Comparison of ENCODE assay signal across 1 cellular context in the genomic region with DNA sequence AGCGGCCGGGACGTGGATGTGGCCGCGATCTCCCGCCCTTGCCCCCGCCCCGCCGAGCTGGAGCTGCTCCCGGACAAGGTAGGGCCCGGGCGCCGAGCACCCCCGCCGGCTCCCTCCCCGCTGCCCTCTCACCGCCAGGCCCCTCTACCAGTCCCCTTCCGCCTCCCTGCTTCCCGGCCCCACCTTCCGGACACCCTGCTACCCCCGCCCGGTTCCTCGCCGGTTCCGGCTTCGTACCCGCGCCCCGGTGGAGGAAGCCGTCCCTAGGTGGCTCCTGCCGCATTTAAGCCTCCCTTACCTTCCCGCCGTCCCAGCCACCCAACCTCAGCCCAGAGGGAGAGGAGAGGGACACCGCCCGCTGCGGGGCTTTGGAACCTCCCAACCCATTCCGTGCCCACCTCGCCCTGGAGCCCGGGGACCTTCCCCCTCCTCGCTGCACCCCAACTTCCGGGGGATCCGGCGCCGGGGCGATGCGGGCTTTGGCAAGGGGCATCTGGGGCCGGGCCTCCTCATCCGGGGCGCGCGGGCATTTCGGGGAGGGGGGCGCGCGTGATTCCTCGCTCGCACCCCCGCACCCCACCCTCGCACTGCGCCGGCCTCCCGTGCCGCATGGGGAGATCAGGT.
TF ChIP-seq lines count a peak whose summit lies in the region.

No MANE protein-coding gene starts in this region.

TF ChIP-seq in HepG2, 621 proteins besides CTCF, POLR2A, EP300 and RAD21 (continued from another document and continues in another):
- TF ChIP-seq, protein P1, sequence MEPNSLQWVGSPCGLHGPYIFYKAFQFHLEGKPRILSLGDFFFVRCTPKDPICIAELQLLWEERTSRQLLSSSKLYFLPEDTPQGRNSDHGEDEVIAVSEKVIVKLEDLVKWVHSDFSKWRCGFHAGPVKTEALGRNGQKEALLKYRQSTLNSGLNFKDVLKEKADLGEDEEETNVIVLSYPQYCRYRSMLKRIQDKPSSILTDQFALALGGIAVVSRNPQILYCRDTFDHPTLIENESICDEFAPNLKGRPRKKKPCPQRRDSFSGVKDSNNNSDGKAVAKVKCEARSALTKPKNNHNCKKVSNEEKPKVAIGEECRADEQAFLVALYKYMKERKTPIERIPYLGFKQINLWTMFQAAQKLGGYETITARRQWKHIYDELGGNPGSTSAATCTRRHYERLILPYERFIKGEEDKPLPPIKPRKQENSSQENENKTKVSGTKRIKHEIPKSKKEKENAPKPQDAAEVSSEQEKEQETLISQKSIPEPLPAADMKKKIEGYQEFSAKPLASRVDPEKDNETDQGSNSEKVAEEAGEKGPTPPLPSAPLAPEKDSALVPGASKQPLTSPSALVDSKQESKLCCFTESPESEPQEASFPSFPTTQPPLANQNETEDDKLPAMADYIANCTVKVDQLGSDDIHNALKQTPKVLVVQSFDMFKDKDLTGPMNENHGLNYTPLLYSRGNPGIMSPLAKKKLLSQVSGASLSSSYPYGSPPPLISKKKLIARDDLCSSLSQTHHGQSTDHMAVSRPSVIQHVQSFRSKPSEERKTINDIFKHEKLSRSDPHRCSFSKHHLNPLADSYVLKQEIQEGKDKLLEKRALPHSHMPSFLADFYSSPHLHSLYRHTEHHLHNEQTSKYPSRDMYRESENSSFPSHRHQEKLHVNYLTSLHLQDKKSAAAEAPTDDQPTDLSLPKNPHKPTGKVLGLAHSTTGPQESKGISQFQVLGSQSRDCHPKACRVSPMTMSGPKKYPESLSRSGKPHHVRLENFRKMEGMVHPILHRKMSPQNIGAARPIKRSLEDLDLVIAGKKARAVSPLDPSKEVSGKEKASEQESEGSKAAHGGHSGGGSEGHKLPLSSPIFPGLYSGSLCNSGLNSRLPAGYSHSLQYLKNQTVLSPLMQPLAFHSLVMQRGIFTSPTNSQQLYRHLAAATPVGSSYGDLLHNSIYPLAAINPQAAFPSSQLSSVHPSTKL (CRISPR knock-in tag; IDR thresholded peaks at IDR 0.05): peak; percentile 19
- no peak for TF ChIP-seq GTF2F1 (IDR thresholded peaks at IDR 0.05; ENCODE audit: low read length)
- peak; percentile 91; the same call in 1 of the 2 replicates for TF ChIP-seq SNAI1 (CRISPR knock-in tag; IDR thresholded peaks at IDR 0.05; ENCODE audit: borderline replicate concordance)
- no peak for TF ChIP-seq FOXP1 (IDR thresholded peaks at IDR 0.05)
- no peak for TF ChIP-seq FOXP1 (CRISPR knock-in tag; IDR thresholded peaks at IDR 0.05)
- no peak for TF ChIP-seq LCORL (IDR thresholded peaks at IDR 0.05)
- TF ChIP-seq LCORL (CRISPR knock-in tag; IDR thresholded peaks at IDR 0.05): peak; percentile 64
- TF ChIP-seq, protein P2, sequence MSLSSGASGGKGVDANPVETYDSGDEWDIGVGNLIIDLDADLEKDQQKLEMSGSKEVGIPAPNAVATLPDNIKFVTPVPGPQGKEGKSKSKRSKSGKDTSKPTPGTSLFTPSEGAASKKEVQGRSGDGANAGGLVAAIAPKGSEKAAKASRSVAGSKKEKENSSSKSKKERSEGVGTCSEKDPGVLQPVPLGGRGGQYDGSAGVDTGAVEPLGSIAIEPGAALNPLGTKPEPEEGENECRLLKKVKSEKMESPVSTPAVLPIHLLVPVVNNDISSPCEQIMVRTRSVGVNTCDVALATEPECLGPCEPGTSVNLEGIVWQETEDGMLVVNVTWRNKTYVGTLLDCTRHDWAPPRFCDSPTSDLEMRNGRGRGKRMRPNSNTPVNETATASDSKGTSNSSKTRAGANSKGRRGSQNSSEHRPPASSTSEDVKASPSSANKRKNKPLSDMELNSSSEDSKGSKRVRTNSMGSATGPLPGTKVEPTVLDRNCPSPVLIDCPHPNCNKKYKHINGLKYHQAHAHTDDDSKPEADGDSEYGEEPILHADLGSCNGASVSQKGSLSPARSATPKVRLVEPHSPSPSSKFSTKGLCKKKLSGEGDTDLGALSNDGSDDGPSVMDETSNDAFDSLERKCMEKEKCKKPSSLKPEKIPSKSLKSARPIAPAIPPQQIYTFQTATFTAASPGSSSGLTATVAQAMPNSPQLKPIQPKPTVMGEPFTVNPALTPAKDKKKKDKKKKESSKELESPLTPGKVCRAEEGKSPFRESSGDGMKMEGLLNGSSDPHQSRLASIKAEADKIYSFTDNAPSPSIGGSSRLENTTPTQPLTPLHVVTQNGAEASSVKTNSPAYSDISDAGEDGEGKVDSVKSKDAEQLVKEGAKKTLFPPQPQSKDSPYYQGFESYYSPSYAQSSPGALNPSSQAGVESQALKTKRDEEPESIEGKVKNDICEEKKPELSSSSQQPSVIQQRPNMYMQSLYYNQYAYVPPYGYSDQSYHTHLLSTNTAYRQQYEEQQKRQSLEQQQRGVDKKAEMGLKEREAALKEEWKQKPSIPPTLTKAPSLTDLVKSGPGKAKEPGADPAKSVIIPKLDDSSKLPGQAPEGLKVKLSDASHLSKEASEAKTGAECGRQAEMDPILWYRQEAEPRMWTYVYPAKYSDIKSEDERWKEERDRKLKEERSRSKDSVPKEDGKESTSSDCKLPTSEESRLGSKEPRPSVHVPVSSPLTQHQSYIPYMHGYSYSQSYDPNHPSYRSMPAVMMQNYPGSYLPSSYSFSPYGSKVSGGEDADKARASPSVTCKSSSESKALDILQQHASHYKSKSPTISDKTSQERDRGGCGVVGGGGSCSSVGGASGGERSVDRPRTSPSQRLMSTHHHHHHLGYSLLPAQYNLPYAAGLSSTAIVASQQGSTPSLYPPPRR (CRISPR knock-in tag; IDR thresholded peaks at IDR 0.05; ENCODE audit: borderline replicate concordance): peak; percentile 47; the same call in 1 of the 2 replicates
- TF ChIP-seq, protein P3, sequence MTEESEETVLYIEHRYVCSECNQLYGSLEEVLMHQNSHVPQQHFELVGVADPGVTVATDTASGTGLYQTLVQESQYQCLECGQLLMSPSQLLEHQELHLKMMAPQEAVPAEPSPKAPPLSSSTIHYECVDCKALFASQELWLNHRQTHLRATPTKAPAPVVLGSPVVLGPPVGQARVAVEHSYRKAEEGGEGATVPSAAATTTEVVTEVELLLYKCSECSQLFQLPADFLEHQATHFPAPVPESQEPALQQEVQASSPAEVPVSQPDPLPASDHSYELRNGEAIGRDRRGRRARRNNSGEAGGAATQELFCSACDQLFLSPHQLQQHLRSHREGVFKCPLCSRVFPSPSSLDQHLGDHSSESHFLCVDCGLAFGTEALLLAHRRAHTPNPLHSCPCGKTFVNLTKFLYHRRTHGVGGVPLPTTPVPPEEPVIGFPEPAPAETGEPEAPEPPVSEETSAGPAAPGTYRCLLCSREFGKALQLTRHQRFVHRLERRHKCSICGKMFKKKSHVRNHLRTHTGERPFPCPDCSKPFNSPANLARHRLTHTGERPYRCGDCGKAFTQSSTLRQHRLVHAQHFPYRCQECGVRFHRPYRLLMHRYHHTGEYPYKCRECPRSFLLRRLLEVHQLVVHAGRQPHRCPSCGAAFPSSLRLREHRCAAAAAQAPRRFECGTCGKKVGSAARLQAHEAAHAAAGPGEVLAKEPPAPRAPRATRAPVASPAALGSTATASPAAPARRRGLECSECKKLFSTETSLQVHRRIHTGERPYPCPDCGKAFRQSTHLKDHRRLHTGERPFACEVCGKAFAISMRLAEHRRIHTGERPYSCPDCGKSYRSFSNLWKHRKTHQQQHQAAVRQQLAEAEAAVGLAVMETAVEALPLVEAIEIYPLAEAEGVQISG (CRISPR knock-in tag; IDR thresholded peaks at IDR 0.05): no peak; the same call in 1 of the 2 replicates
- TF ChIP-seq, protein P4, sequence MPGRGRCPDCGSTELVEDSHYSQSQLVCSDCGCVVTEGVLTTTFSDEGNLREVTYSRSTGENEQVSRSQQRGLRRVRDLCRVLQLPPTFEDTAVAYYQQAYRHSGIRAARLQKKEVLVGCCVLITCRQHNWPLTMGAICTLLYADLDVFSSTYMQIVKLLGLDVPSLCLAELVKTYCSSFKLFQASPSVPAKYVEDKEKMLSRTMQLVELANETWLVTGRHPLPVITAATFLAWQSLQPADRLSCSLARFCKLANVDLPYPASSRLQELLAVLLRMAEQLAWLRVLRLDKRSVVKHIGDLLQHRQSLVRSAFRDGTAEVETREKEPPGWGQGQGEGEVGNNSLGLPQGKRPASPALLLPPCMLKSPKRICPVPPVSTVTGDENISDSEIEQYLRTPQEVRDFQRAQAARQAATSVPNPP (CRISPR knock-in tag; IDR thresholded peaks at IDR 0.05): 0 out of 2 replicates have a peak, but pooled peaks have one; percentile 42
- peak; percentile 37; the same call in 1 of the 2 replicates for TF ChIP-seq ZKSCAN8 (CRISPR knock-in tag; IDR thresholded peaks at IDR 0.05; ENCODE audit: borderline replicate concordance)
- TF ChIP-seq, protein P5, sequence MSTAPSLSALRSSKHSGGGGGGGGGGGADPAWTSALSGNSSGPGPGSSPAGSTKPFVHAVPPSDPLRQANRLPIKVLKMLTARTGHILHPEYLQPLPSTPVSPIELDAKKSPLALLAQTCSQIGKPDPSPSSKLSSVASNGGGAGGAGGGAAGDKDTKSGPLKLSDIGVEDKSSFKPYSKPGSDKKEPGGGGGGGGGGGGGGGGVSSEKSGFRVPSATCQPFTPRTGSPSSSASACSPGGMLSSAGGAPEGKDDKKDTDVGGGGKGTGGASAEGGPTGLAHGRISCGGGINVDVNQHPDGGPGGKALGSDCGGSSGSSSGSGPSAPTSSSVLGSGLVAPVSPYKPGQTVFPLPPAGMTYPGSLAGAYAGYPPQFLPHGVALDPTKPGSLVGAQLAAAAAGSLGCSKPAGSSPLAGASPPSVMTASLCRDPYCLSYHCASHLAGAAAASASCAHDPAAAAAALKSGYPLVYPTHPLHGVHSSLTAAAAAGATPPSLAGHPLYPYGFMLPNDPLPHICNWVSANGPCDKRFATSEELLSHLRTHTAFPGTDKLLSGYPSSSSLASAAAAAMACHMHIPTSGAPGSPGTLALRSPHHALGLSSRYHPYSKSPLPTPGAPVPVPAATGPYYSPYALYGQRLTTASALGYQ (CRISPR knock-in tag; IDR thresholded peaks at IDR 0.05): no peak
- peak; percentile 87 for TF ChIP-seq HNRNPK (IDR thresholded peaks at IDR 0.05; ENCODE audit: low read depth, low read length, poor library complexity, severe bottlenecking)
- TF ChIP-seq SMAD1 (CRISPR knock-in tag; IDR thresholded peaks at IDR 0.05; ENCODE audit: borderline replicate concordance, low read depth): no peak
- peak; percentile 87; the same call in 1 of the 2 replicates for TF ChIP-seq PCBP1 (IDR thresholded peaks at IDR 0.05; ENCODE audit: borderline replicate concordance, low read depth, low read length)
- peak; percentile 91; the same call in 1 of the 2 replicates for TF ChIP-seq CAMTA2 (CRISPR knock-in tag; IDR thresholded peaks at IDR 0.05; ENCODE audit: borderline replicate concordance)
- no peak for TF ChIP-seq SP4 (CRISPR knock-in tag; IDR thresholded peaks at IDR 0.05)
- TF ChIP-seq ZSCAN25 (CRISPR knock-in tag; IDR thresholded peaks at IDR 0.05): 0 out of 2 replicates have a peak, but pooled peaks have one; percentile 10
- peak; percentile 35; the same call in 1 of the 2 replicates for TF ChIP-seq KMT2A (CRISPR knock-in tag; IDR thresholded peaks at IDR 0.05)
- TF ChIP-seq ZNF263 (CRISPR knock-in tag; IDR thresholded peaks at IDR 0.05): peak; percentile 57; the same call in 1 of the 2 replicates
- peak; percentile 42; the same call in 1 of the 2 replicates for TF ChIP-seq RXRB (CRISPR knock-in tag; IDR thresholded peaks at IDR 0.05; ENCODE audit: borderline replicate concordance)
- no peak; the same call in 1 of the 2 replicates for TF ChIP-seq TAF1 (CRISPR knock-in tag; IDR thresholded peaks at IDR 0.05)
- peak; percentile 58; the same call in 1 of the 2 replicates for TF ChIP-seq ZNF235 (CRISPR knock-in tag; IDR thresholded peaks at IDR 0.05; ENCODE audit: borderline replicate concordance)
- 0 out of 2 replicates have a peak, but pooled peaks have one; percentile 35 for TF ChIP-seq HOXA9 (CRISPR knock-in tag; IDR thresholded peaks at IDR 0.05; ENCODE audit: borderline replicate concordance)
- TF ChIP-seq KLF13 (CRISPR knock-in tag; IDR thresholded peaks at IDR 0.05): 0 out of 2 replicates have a peak, but pooled peaks have one; percentile 59
- TF ChIP-seq PAX8 (CRISPR knock-in tag; IDR thresholded peaks at IDR 0.05; ENCODE audit: borderline replicate concordance): peak; percentile 56; the same call in 1 of the 2 replicates
- TF ChIP-seq, protein P6, sequence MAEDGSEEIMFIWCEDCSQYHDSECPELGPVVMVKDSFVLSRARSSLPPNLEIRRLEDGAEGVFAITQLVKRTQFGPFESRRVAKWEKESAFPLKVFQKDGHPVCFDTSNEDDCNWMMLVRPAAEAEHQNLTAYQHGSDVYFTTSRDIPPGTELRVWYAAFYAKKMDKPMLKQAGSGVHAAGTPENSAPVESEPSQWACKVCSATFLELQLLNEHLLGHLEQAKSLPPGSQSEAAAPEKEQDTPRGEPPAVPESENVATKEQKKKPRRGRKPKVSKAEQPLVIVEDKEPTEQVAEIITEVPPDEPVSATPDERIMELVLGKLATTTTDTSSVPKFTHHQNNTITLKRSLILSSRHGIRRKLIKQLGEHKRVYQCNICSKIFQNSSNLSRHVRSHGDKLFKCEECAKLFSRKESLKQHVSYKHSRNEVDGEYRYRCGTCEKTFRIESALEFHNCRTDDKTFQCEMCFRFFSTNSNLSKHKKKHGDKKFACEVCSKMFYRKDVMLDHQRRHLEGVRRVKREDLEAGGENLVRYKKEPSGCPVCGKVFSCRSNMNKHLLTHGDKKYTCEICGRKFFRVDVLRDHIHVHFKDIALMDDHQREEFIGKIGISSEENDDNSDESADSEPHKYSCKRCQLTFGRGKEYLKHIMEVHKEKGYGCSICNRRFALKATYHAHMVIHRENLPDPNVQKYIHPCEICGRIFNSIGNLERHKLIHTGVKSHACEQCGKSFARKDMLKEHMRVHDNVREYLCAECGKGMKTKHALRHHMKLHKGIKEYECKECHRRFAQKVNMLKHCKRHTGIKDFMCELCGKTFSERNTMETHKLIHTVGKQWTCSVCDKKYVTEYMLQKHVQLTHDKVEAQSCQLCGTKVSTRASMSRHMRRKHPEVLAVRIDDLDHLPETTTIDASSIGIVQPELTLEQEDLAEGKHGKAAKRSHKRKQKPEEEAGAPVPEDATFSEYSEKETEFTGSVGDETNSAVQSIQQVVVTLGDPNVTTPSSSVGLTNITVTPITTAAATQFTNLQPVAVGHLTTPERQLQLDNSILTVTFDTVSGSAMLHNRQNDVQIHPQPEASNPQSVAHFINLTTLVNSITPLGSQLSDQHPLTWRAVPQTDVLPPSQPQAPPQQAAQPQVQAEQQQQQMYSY (CRISPR knock-in tag; IDR thresholded peaks at IDR 0.05): peak; percentile 61; the same call in 1 of the 2 replicates
- TF ChIP-seq ZFX (CRISPR knock-in tag; IDR thresholded peaks at IDR 0.05; ENCODE audit: low read depth): peak; percentile 36
- peak; percentile 71; the same call in 1 of the 2 replicates for TF ChIP-seq BORCS8-MEF2B (CRISPR knock-in tag; IDR thresholded peaks at IDR 0.05)
- no peak for TF ChIP-seq ISX (CRISPR knock-in tag; conservative IDR thresholded peaks at IDR 0.05)
- TF ChIP-seq ZNF317 (CRISPR knock-in tag; IDR thresholded peaks at IDR 0.05): peak; percentile 79
- 0 out of 2 replicates have a peak, but pooled peaks have one; percentile 1 for TF ChIP-seq DNMT1 (CRISPR knock-in tag; IDR thresholded peaks at IDR 0.05)
- peak; percentile 80; the same call in 1 of the 2 replicates for TF ChIP-seq ZNF776 (CRISPR knock-in tag; IDR thresholded peaks at IDR 0.05)
- TF ChIP-seq ARNT2 (CRISPR knock-in tag; IDR thresholded peaks at IDR 0.05; ENCODE audit: low read depth): no peak
- 0 out of 2 replicates have a peak, but pooled peaks have one; percentile 28 for TF ChIP-seq HNRNPUL1 (IDR thresholded peaks at IDR 0.05; ENCODE audit: low read depth, low read length)
- TF ChIP-seq YEATS4 (CRISPR knock-in tag; IDR thresholded peaks at IDR 0.05; ENCODE audit: borderline replicate concordance): 0 out of 2 replicates have a peak, but pooled peaks have one; percentile 21
- no peak for TF ChIP-seq ZNF678 (CRISPR knock-in tag; IDR thresholded peaks at IDR 0.05)
- TF ChIP-seq SAP130 (CRISPR knock-in tag; IDR thresholded peaks at IDR 0.05; ENCODE audit: low read depth): peak; percentile 79
- TF ChIP-seq YY1 (IDR thresholded peaks at IDR 0.05; ENCODE audit: insufficient read depth, insufficient replicate concordance, low read depth, low read length): peak; percentile 3
- no peak for TF ChIP-seq SOX6 (IDR thresholded peaks at IDR 0.05)
- TF ChIP-seq SOX6 (CRISPR knock-in tag; IDR thresholded peaks at IDR 0.05): peak; percentile 44
- 0 out of 2 replicates have a peak, but pooled peaks have one; percentile 63 for TF ChIP-seq PHF21A (CRISPR knock-in tag; IDR thresholded peaks at IDR 0.05)
